ENCODE assay signal across 8 cellular contexts in genomic region chr9:85804993-85805788, GRCh38.
A peak's percentile ranks its signal among the peaks of the same experiment; 100 is the strongest.
DNase-seq lines count a peak whose midpoint lies in the region; ATAC-seq and TF ChIP-seq lines count a peak whose summit lies in the region.
"Not testable (repeated sequence)": the region's sequence is repeated elsewhere in the genome, so short reads cannot be mapped to it uniquely, and the experiment has no call there.

No MANE protein-coding gene starts in this region.

- H3K9ac ChIP-seq in neural progenitor cell: peak overlapping the region; percentile 66

- not testable (repeated sequence) for H3K27ac ChIP-seq in GM23338 (ENCODE audit: low read depth); RWPE2 (ENCODE audit: poor library complexity, severe bottlenecking)
- peak overlapping the region; percentile 51 for H3K27ac ChIP-seq in KOPT-K1 (ENCODE audit: low read depth, low read length, poor library complexity, severe bottlenecking)
- peak overlapping the region; percentile 90 for H3K27ac ChIP-seq in neural progenitor cell

- peaks cover 16% of the 10 kb centered on the region for H3K36me3 Mint-ChIP-seq in GM23338 (ENCODE audit: low read depth)
- peaks cover 13% of the 10 kb centered on the region for H3K36me3 Mint-ChIP-seq in neural progenitor cell
- H3K36me3 Mint-ChIP-seq in stimulated activated naive CD8-positive, alpha-beta T cell treated with anti-CD3 and anti-CD28 coated beads, Interleukin-15, Interleukin-2, amounts not matched to agents 100 ng/mL and 50 ng/mL, for 24 hours (ENCODE audit: low read depth): not testable (repeated sequence)

- H3K36me3 ChIP-seq in GM23338 (ENCODE audit: insufficient read depth); RWPE2 (ENCODE audit: low read depth); neural progenitor cell: not testable (repeated sequence)
- peaks cover 12% of the 10 kb centered on the region; the same call in 1 of the 2 replicates for H3K36me3 ChIP-seq in KOPT-K1 (ENCODE audit: insufficient read depth, low read length)

- H3K4me3 ChIP-seq in GM23338 (peak overlapping the region; percentile 77), RWPE2 (ENCODE audit: severe bottlenecking) (peak overlapping the region; percentile 78), neural progenitor cell (peak overlapping the region; percentile 93)

- not testable (repeated sequence) for TF ChIP-seq CTCF in GM23338 (conservative IDR thresholded peaks at IDR 0.05; ENCODE audit: low read depth in 2 of 2); RWPE2 (IDR thresholded peaks at IDR 0.05; ENCODE audit: poor library complexity, severe bottlenecking); neural progenitor cell (IDR thresholded peaks at IDR 0.05)

- not testable (repeated sequence) for H3K4me3 Mint-ChIP-seq in GM23338, neural progenitor cell
- H3K4me3 Mint-ChIP-seq in stimulated activated naive CD8-positive, alpha-beta T cell treated with anti-CD3 and anti-CD28 coated beads, Interleukin-15, Interleukin-2, amounts not matched to agents 100 ng/mL and 50 ng/mL, for 24 hours: peak overlapping the region; percentile 68

- not testable (repeated sequence) for H3K4me1 ChIP-seq in GM23338 (ENCODE audit: insufficient read depth); RWPE2 (ENCODE audit: insufficient read depth, poor library complexity, severe bottlenecking); neural progenitor cell

- H3K27me3 Mint-ChIP-seq in GM23338 (ENCODE audit: insufficient read depth, low read depth, poor library complexity); neural progenitor cell (ENCODE audit: insufficient read depth, low read depth); stimulated activated naive CD8-positive, alpha-beta T cell treated with anti-CD3 and anti-CD28 coated beads, Interleukin-15, Interleukin-2, amounts not matched to agents 100 ng/mL and 50 ng/mL, for 24 hours: not testable (repeated sequence)

- H4K20me1 ChIP-seq in GM23338 (replicated peaks; ENCODE audit: insufficient read depth); neural progenitor cell (ENCODE audit: low read depth): not testable (repeated sequence)

- H3K27ac Mint-ChIP-seq in GM23338: peak overlapping the region; percentile 84
- not testable (repeated sequence) for H3K27ac Mint-ChIP-seq in neural progenitor cell; stimulated activated naive CD8-positive, alpha-beta T cell treated with anti-CD3 and anti-CD28 coated beads, Interleukin-15, Interleukin-2, amounts not matched to agents 100 ng/mL and 50 ng/mL, for 24 hours

- H2AFZ ChIP-seq in GM23338: peak overlapping the region; percentile 81
- H2AFZ ChIP-seq in neural progenitor cell (replicated peaks): peak overlapping the region; percentile 94

- H3K4me2 ChIP-seq in GM23338: peak overlapping the region; percentile 88
- peak overlapping the region; percentile 95 for H3K4me2 ChIP-seq in neural progenitor cell

- not testable (repeated sequence) for H3K9me2 ChIP-seq in GM23338 (ENCODE audit: insufficient read depth)

- not testable (repeated sequence) for H3K9me3 ChIP-seq in KOPT-K1 (ENCODE audit: insufficient read depth, low read length, poor library complexity, severe bottlenecking); RWPE2 (ENCODE audit: severe bottlenecking); neural progenitor cell (ENCODE audit: low read depth)

- H3K9me3 Mint-ChIP-seq in GM23338; neural progenitor cell; stimulated activated naive CD8-positive, alpha-beta T cell treated with anti-CD3 and anti-CD28 coated beads, Interleukin-15, Interleukin-2, amounts not matched to agents 100 ng/mL and 50 ng/mL, for 24 hours: not testable (repeated sequence)

- ATAC-seq in GM23338: peak; percentile 90
- peak; percentile 73 for ATAC-seq in RWPE2 (ENCODE audit: low read depth)

- DNase-seq in ELF-1 (ENCODE audit: low read depth, low spot score) (peak; percentile 67), GM23338 (ENCODE audit: low spot score) (peak; percentile 81), RWPE2 (ENCODE audit: low spot score) (peak; percentile 50), activated gamma-delta T cell (lab: John Stamatoyannopoulos, UW) (peak; percentile 75), foreskin melanocyte (peak; percentile 10), neural progenitor cell (ENCODE audit: low spot score) (peak; percentile 91)

- not testable (repeated sequence) for H3K4me1 Mint-ChIP-seq in GM23338, neural progenitor cell
- peaks cover 16% of the 10 kb centered on the region for H3K4me1 Mint-ChIP-seq in stimulated activated naive CD8-positive, alpha-beta T cell treated with anti-CD3 and anti-CD28 coated beads, Interleukin-15, Interleukin-2, amounts not matched to agents 100 ng/mL and 50 ng/mL, for 24 hours (ENCODE audit: low read depth)

- not testable (repeated sequence) for H3K79me2 ChIP-seq in GM23338 (replicated peaks; ENCODE audit: insufficient read depth)
- peaks cover 38% of the 10 kb centered on the region for H3K79me2 ChIP-seq in neural progenitor cell (ENCODE audit: low read depth)

- H3K27me3 ChIP-seq in GM23338 (ENCODE audit: insufficient read depth) (peaks cover 16% of the 10 kb centered on the region; the same call in 1 of the 2 replicates), neural progenitor cell (peaks cover 13% of the 10 kb centered on the region)
- H3K27me3 ChIP-seq in RWPE2 (ENCODE audit: insufficient read depth, poor library complexity, severe bottlenecking): not testable (repeated sequence)

- not testable (repeated sequence) for H3F3A ChIP-seq in GM23338 (replicated peaks; ENCODE audit: low read depth)
- peaks cover 31% of the 10 kb centered on the region for H3F3A ChIP-seq in neural progenitor cell (ENCODE audit: low read depth)

TF ChIP-seq in GM23338, 12 proteins besides CTCF, POLR2A, EP300 and RAD21:
- peak; percentile 49 for TF ChIP-seq POLR2AphosphoS5 (IDR thresholded peaks at IDR 0.05; ENCODE audit: low read depth)
TF ChIP-seq in GM23338: peak in this region for 1; not testable (repeated sequence) for 11.

Comparison
In these comparisons a context has a peak if more than half of its experiments do, and no peak if none do; other contexts are left out.
1. DNase-seq: peak in every context shown above with its lines; median percentile 91 in neural progenitor cell; 81 in GM23338; 75 in activated gamma-delta T cell; 67 in ELF-1; 50 in RWPE2; 10 in foreskin melanocyte.